Comparison of ENCODE assay signal across 13 cellular contexts in the genomic region with DNA sequence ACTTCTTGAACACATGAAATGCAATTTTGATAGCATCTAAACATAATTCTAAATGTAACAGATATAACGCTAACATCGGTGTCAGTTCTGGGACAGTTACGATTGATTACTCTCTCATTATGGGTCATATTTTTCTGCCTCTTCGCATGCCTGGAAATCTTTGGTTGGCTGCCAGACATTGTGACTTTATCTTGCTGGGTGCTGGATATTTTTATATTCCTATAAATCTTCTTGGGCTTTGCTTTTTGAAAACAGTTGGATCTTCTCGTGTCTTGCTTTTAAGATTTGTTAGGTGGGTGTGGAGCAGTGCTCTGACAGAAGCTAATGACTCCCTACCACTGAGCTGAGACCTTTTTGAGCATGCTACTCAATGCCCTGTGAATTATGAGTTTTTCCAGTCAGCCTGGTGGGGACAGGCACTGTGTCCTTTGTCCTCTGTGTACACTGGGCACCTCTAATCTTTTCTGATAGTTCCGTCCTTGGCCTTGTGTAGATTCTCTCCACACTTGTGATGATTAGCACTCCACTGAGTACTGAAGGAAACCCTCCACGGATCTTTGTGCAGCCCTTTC.
"Had no signal": no experiment of that assay in that cellular context is flagged by ENCODE, and none has a peak within 500 bp of the region (broad histone marks: within the 10 kb centered on the region; RNA-seq: fewer than 3 reads in every experiment).

No MANE protein-coding gene starts in this region.

- H3K36me3 ChIP-seq: esophagus muscularis mucosa, neutrophil, sigmoid colon, suprapubic skin had no signal

- H3K27ac Mint-ChIP-seq: activated CD4-positive, alpha-beta memory T cell treated with anti-CD3 and anti-CD28 coated beads for 36 hours; activated naive CD8-positive, alpha-beta T cell had no signal

- H3K36me3 Mint-ChIP-seq: activated CD4-positive, alpha-beta memory T cell treated with anti-CD3 and anti-CD28 coated beads for 36 hours; activated naive CD8-positive, alpha-beta T cell had no signal

- H3K27me3 ChIP-seq: esophagus muscularis mucosa, neutrophil, sigmoid colon, suprapubic skin had no signal

- ATAC-seq: activated T-cell treated with anti-CD3 and anti-CD28 coated beads, Interleukin-2, amount 50 U/mL, for 4 hours had no signal

- H3K4me3 ChIP-seq: esophagus muscularis mucosa, sigmoid colon, suprapubic skin had no signal

- H3K4me3 Mint-ChIP-seq: activated CD4-positive, alpha-beta memory T cell treated with anti-CD3 and anti-CD28 coated beads for 36 hours; activated naive CD8-positive, alpha-beta T cell; activated T-cell treated with anti-CD3 and anti-CD28 coated beads, Interleukin-2, amount 50 U/mL, for 4 hours had no signal

- H3K9me3 ChIP-seq: esophagus muscularis mucosa, neutrophil, sigmoid colon, suprapubic skin had no signal

- H3K9me3 Mint-ChIP-seq: activated CD4-positive, alpha-beta memory T cell treated with anti-CD3 and anti-CD28 coated beads for 36 hours; activated T-cell treated with anti-CD3 and anti-CD28 coated beads, Interleukin-2, amount 50 U/mL, for 4 hours had no signal

- DNase-seq: activated CD4-positive, alpha-beta memory T cell treated with anti-CD3 and anti-CD28 coated beads for 36 hours; activated effector memory CD4-positive, alpha-beta T cell treated with anti-CD3 and anti-CD28 coated beads, Interleukin-2, amount 50 U/mL, for 16 hours; activated T-cell treated with anti-CD3 and anti-CD28 coated beads, Interleukin-2, amount 50 U/mL, for 4 hours; glutamatergic neuron; sigmoid colon; stimulated activated CD4-positive, alpha-beta T cell treated with anti-CD3 and anti-CD28 coated beads, Interleukin-12 subunit alpha, Interleukin-12 subunit beta, amount 100 ng/mL, for 4 hours; stimulated activated CD4-positive, alpha-beta T cell treated with anti-CD3 and anti-CD28 coated beads, Interleukin-2, amount 100 ng/mL, for 48 hours; stimulated activated naive CD4-positive, alpha-beta T cell treated with Interleukin-2 at 50 U/mL for 16 hours; T1000 had no signal

- H3K27ac ChIP-seq: esophagus muscularis mucosa, neutrophil, sigmoid colon, suprapubic skin had no signal

- H3K4me1 ChIP-seq: sigmoid colon, suprapubic skin had no signal

- H3K27me3 Mint-ChIP-seq: activated CD4-positive, alpha-beta memory T cell treated with anti-CD3 and anti-CD28 coated beads for 36 hours; activated naive CD8-positive, alpha-beta T cell had no signal
